ENCODE assay signal across 15 cellular contexts in the genomic region with DNA sequence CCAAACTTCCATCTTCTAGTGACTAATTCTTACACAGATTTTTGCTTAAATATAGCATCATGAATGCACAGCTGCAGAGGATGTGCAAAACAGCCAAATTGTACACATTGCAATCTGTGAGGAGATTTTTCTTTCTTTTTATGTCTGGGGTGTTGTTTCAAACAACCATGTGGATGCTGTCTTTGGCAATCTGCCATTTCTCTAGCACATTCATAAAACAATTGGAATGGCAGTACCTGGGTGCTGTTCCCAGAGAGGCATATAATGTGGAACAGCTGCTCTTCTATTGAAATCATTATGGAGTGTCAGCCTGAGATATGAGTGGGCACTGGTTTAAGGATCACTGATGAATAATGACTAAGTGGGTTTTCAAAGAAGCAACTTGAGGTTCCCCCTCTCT.
DNase-seq lines count a peak whose midpoint lies in the region; ATAC-seq lines count a peak whose summit lies in the region.
"Had no signal": no experiment of that assay in that cellular context is flagged by ENCODE, and none has a peak within 500 bp of the region (broad histone marks: within the 10 kb centered on the region; RNA-seq: fewer than 3 reads in every experiment).

No MANE protein-coding gene starts in this region.

- intact Hi-C loops in left colon (cut with DNase I, micrococcal nuclease): no loop called here

- ATAC-seq in activated CD4-positive, CD25-positive, alpha-beta regulatory T cell treated with anti-CD3 and anti-CD28 coated beads, Interleukin-2, amount 50 U/mL, for 24 hours: no peak
- ATAC-seq in left colon: no peak
- ATAC-seq: right cardiac atrium had no signal

- DNase-seq in DMS153 treated with DMSO at 0.1 percent for 48 hours (lab: John Stamatoyannopoulos, UW; ENCODE audit: unreplicated experiment) (peak; percentile 38), NCI-H187 treated with DMSO at 0.1 percent for 48 hours (lab: John Stamatoyannopoulos, UW) (peak; percentile 44), NCI-H774 (lab: John Stamatoyannopoulos, UW) (peak; percentile 33), inferior parietal cortex (ENCODE audit: extremely low spot score) (peak; percentile 25), left colon (no peak), MV-4-11 (lab: John Stamatoyannopoulos, UW) (no peak)
- no peak for DNase-seq in stimulated activated CD4-positive, alpha-beta T cell treated with anti-CD3 and anti-CD28 coated beads, Interleukin-4, amount 100 ng/mL, for 24 hours
- DNase-seq: activated CD4-positive, alpha-beta T cell treated with anti-CD3 and anti-CD28 coated beads for 4 hours; activated naive CD4-positive, alpha-beta T cell treated with anti-CD3 and anti-CD28 coated beads for 36 hours; H7; NCI-H146; right cardiac atrium; substantia nigra; T-helper 9 cell had no signal

Comparison
In these comparisons a context has a peak if more than half of its experiments do, and no peak if none do; other contexts are left out.
1. DNase-seq: peak in DMS153 treated with DMSO at 0.1 percent for 48 hours (single experiment), NCI-H187 treated with DMSO at 0.1 percent for 48 hours (single experiment), NCI-H774 (single experiment) and inferior parietal cortex (single experiment); none in left colon (0 of 2), stimulated activated CD4-positive, alpha-beta T cell treated with anti-CD3 and anti-CD28 coated beads, Interleukin-4, amount 100 ng/mL, for 24 hours (single experiment) and MV-4-11 (single experiment).